Comparison of ENCODE assay signal across 20 cellular contexts in the genomic region with DNA sequence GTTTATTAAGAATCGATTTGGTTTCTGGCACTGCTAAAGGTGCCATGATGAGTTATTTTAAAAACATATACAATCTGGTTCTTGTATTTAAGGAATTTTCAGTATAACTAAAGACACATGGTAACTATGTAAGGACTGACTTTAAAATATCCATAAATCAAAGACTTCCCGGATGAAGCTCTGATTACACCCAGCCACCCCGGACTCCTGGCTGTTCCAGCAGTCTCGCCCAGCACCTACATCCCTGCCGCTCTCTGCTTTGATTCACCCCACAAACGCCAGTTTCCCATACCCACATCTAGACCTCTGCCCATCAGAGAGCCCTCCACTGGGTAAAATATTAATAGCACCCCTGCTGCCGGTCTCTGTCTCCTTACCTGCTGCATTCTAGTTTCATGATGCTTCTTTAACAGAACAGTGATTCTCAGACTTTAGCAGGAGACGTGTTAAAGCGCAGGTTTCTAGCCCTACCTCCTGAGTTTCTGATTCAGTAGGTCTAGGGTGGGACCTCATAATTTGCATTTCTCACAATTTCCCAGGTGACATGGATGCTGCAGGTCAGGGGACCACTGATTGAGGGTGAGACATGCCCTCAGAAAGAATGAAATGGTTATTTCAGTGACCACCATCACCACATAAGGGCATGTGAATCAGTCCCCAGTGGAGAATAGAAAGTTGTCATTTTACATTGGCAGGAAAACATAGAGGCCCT.
DNase-seq lines count a peak whose midpoint lies in the region; ATAC-seq and TF ChIP-seq lines count a peak whose summit lies in the region.
"Had no signal": no experiment of that assay in that cellular context is flagged by ENCODE, and none has a peak within 500 bp of the region (broad histone marks: within the 10 kb centered on the region; RNA-seq: fewer than 3 reads in every experiment).

No MANE protein-coding gene starts in this region.

- H3K9me3 ChIP-seq in aorta (ENCODE audit: control insufficient read depth, low read length) = no peaks in the 10 kb centered on the region
- H3K9me3 ChIP-seq: prostate gland had no signal

- H3K4me3 Mint-ChIP-seq in mesothelial cell of epicardium = no peak overlapping the region

- DNase-seq in mesothelial cell of epicardium (ENCODE audit: low spot score in 2 of 2, unreplicated experiment in 2 of 2) (no peak), aorta (no peak), HK-2 (ENCODE audit: unreplicated experiment) (no peak), NCI-H187 treated with DMSO at 0.1 percent for 48 hours (lab: John Stamatoyannopoulos, UW) (no peak)
- DNase-seq: activated naive CD4-positive, alpha-beta T cell; brain microvascular endothelial cell; Calu3; dorsolateral prefrontal cortex; GF-D8; hypothalamus; left colon; NCI-H1417; NCI-H226 had no signal

- no peaks in the 10 kb centered on the region for H3K36me3 ChIP-seq in aorta (ENCODE audit: control insufficient read depth in 1 of 2, insufficient read depth in 2 of 2, low read length in 1 of 2)
- H3K36me3 ChIP-seq: brain microvascular endothelial cell, prostate gland had no signal

- H3K27me3 ChIP-seq in aorta (ENCODE audit: control insufficient read depth in 1 of 2, insufficient read depth in 2 of 2, low read length in 1 of 2) = no peaks in the 10 kb centered on the region
- H3K27me3 ChIP-seq: brain microvascular endothelial cell, dorsolateral prefrontal cortex had no signal

- TF ChIP-seq CTCF in mesothelial cell of epicardium (IDR thresholded peaks at IDR 0.05; ENCODE audit: unreplicated experiment) = no peak

- 81 to 83% methylated on average over 9 of the region's 9 CpGs for WGBS in aorta, 2 donors

- peaks cover 49% of the 10 kb centered on the region for H3K4me1 Mint-ChIP-seq in mesothelial cell of epicardium

- H3K27ac ChIP-seq in aorta (ENCODE audit: low read depth in 1 of 2, low read length in 2 of 2) = no peak overlapping the region
- H3K27ac ChIP-seq: brain microvascular endothelial cell, dorsolateral prefrontal cortex, prostate gland, VCaP had no signal

- H3K36me3 Mint-ChIP-seq in mesothelial cell of epicardium = peaks cover 25% of the 10 kb centered on the region

- intact Hi-C loops in aorta (cut with DNase I) = no loop called here

- no peaks in the 10 kb centered on the region for H3K27me3 Mint-ChIP-seq in mesothelial cell of epicardium (ENCODE audit: low read depth)

- no peaks in the 10 kb centered on the region for H3K9me3 Mint-ChIP-seq in mesothelial cell of epicardium

- H3K4me1 ChIP-seq in aorta (ENCODE audit: control insufficient read depth in 1 of 2, insufficient read depth in 2 of 2, low read length in 2 of 2) = no peaks in the 10 kb centered on the region

- peak overlapping the region; percentile 85 for H3K27ac Mint-ChIP-seq in mesothelial cell of epicardium

- peak; percentile 62 for ATAC-seq in GM18873 (IDR thresholded peaks at IDR 0.05; ENCODE audit: low FRiP score, unreplicated experiment)
- ATAC-seq in GM21786 (IDR thresholded peaks at IDR 0.05; ENCODE audit: unreplicated experiment) = peak; percentile 73
- ATAC-seq in HG03196 (IDR thresholded peaks at IDR 0.05; ENCODE audit: unreplicated experiment) = peak; percentile 75
- no peak for ATAC-seq in aorta (ENCODE audit: low FRiP score)
- no peak for ATAC-seq in GM21360 (IDR thresholded peaks at IDR 0.05; ENCODE audit: unreplicated experiment)
- ATAC-seq: K562, left colon had no signal

- no peak overlapping the region for H3K4me3 ChIP-seq in aorta (ENCODE audit: low read length in 2 of 2)
- H3K4me3 ChIP-seq: dorsolateral prefrontal cortex, K562, prostate gland had no signal

Comparison
In these comparisons a context has a peak if more than half of its experiments do, and no peak if none do; other contexts are left out.
1. ATAC-seq: peak in GM18873 (single experiment), GM21786 (single experiment) and HG03196 (single experiment); none in aorta (single experiment) and GM21360 (single experiment).